Comparison of ENCODE assay signal across 10 cellular contexts in the genomic region with DNA sequence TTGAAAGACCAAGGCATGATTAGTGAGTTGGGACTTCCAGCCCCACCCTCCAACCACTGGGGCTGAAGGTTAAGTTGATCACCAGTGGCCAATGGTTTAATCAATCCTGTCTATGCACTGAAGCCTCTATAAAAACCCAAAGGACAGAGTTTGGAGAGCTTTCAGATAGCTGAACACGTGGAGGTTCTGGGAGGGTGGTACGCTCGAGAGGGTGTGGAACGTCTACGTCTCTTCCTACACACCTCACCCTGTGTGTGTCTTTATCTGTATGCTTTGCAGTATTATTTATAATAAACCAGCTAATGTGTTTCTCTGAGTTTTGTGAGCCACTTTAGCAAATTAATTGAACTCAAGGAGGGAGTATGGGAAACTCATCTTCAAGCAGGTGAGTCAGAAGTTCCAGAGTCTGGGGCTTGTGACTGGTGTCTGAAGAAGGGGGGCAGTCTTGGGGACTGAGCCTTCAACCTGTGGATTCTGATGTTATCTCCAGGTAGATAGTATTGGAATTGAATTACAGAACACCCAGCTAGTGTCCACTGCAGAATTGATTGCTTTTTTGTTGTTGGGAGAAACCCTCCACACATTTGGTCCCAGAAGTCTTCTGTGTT. TPM values are rescaled to one million over a fixed set of nuclear protein-coding genes. Genes with fewer than 3 reads are reported as not detected.
A peak's percentile ranks its signal among the peaks of the same experiment; 100 is the strongest.
DNase-seq lines count a peak whose midpoint lies in the region; ATAC-seq lines count a peak whose summit lies in the region.
"Had no signal": no experiment of that assay in that cellular context is flagged by ENCODE, and none has a peak within 500 bp of the region (broad histone marks: within the 10 kb centered on the region; RNA-seq: fewer than 3 reads in every experiment).

No MANE protein-coding gene starts in this region.

- H3K9me3 Mint-ChIP-seq in naive B cell, result peaks cover 0 to 4% (median 3%) of the 10 kb centered on the region in 7 donors
- peaks cover 0 to 1% of the 10 kb centered on the region in 2 donors for H3K9me3 Mint-ChIP-seq in stimulated activated naive B cell treated with anti-CD40 and anti-IgM and Interleukin-4, amounts not matched to agents 10 μg/mL and 1 μg/mL and 100 μg/mL, for 72 hours

- peaks cover 27 to 65% (median 47%) of the 10 kb centered on the region in 3 donors for H3K4me1 Mint-ChIP-seq in naive B cell
- H3K4me1 Mint-ChIP-seq in stimulated activated naive B cell treated with anti-CD40 and anti-IgM and Interleukin-4, amounts not matched to agents 10 μg/mL and 1 μg/mL and 100 μg/mL, for 72 hours, result peaks cover 25 to 54% of the 10 kb centered on the region in 2 donors

- peak overlapping the region; percentile 30 to 69 (median 50) for H3K4me3 Mint-ChIP-seq in naive B cell
- peak overlapping the region; percentile 43 to 44 for H3K4me3 Mint-ChIP-seq in stimulated activated naive B cell treated with anti-CD40 and anti-IgM and Interleukin-4, amounts not matched to agents 10 μg/mL and 1 μg/mL and 100 μg/mL, for 72 hours

- peak; percentile 43 to 63 for DNase-seq in activated CD8-positive, alpha-beta memory T cell treated with anti-CD3 and anti-CD28 coated beads for 1 hour (ENCODE audit: extremely low read depth in 1 of 2, low read depth in 1 of 2)
- DNase-seq in activated CD8-positive, alpha-beta memory T cell treated with anti-CD3 and anti-CD28 coated beads, Interleukin-2, amount 50 U/mL, for 48 hours, result no peak
- DNase-seq in activated T-cell treated with anti-CD3 and anti-CD28 coated beads for 1 hour (ENCODE audit: low read depth), result peak; percentile 50
- DNase-seq in naive B cell, result no peak
- no peak for DNase-seq in stimulated activated naive B cell treated with anti-CD40 and anti-IgM and Interleukin-4, amounts not matched to agents 10 μg/mL and 1 μg/mL and 100 μg/mL, for 72 hours
- no peak for DNase-seq in COLO668 (lab: John Stamatoyannopoulos, UW; ENCODE audit: unreplicated experiment)
- no peak for DNase-seq in G401 (ENCODE audit: low spot score)
- DNase-seq in cortex of kidney (lab: John Stamatoyannopoulos, UW), result no peak
- DNase-seq: NCI-H1417, upper lobe of left lung had no signal

- peaks cover 15 to 17% of the 10 kb centered on the region in 2 donors for H3K36me3 Mint-ChIP-seq in naive B cell
- peaks cover 34 to 45% of the 10 kb centered on the region in 2 donors for H3K36me3 Mint-ChIP-seq in stimulated activated naive B cell treated with anti-CD40 and anti-IgM and Interleukin-4, amounts not matched to agents 10 μg/mL and 1 μg/mL and 100 μg/mL, for 72 hours

- ATAC-seq in naive B cell (ENCODE audit: low read depth in 2 of 2), result peak in 1 of 2 donors; percentile 21
- peak; percentile 76 to 77 for ATAC-seq in stimulated activated naive B cell treated with anti-CD40 and anti-IgM and Interleukin-4, amounts not matched to agents 10 μg/mL and 1 μg/mL and 100 μg/mL, for 72 hours (replicated peaks)

- in situ Hi-C loops in G401 (cut with HindIII; ENCODE audit: low sequenced_read_pairs), result no loop called here

- no peaks in the 10 kb centered on the region for H3K27me3 Mint-ChIP-seq in naive B cell
- H3K27me3 Mint-ChIP-seq in stimulated activated naive B cell treated with anti-CD40 and anti-IgM and Interleukin-4, amounts not matched to agents 10 μg/mL and 1 μg/mL and 100 μg/mL, for 72 hours, result no peaks in the 10 kb centered on the region

- peak overlapping the region; percentile 6 to 96 (median 76) for H3K27ac Mint-ChIP-seq in naive B cell
- H3K27ac Mint-ChIP-seq in stimulated activated naive B cell treated with anti-CD40 and anti-IgM and Interleukin-4, amounts not matched to agents 10 μg/mL and 1 μg/mL and 100 μg/mL, for 72 hours, result peak overlapping the region; percentile 21

RNA-seq across cellular contexts. Expression of a gene that starts 20.3 kb away (rescaled TPM):
- 100 to 1,000 TPM; 434 to 548 (median 492) TPM for polyA plus RNA-seq in naive B cell (ENCODE audit: low read depth in 6 of 6)
- total RNA-seq in G401 (2014; rRNA removed; shearing (Covaris generic)), result 269 and 376 TPM in 2 replicates

Comparison
In these comparisons a context has a peak if more than half of its experiments do, and no peak if none do; other contexts are left out.
1. DNase-seq: peak in activated CD8-positive, alpha-beta memory T cell treated with anti-CD3 and anti-CD28 coated beads for 1 hour (2 of 2) and activated T-cell treated with anti-CD3 and anti-CD28 coated beads for 1 hour (single experiment); none in activated CD8-positive, alpha-beta memory T cell treated with anti-CD3 and anti-CD28 coated beads, Interleukin-2, amount 50 U/mL, for 48 hours (single experiment), naive B cell (single experiment), stimulated activated naive B cell treated with anti-CD40 and anti-IgM and Interleukin-4, amounts not matched to agents 10 μg/mL and 1 μg/mL and 100 μg/mL, for 72 hours (single experiment), COLO668 (single experiment), G401 (single experiment) and cortex of kidney (single experiment).